In genomic region chr10:102715880-102716279, GRCh38 we compare ENCODE assay signal across 13 cellular contexts. TPM values are rescaled to one million over a fixed set of nuclear protein-coding genes. Genes with fewer than 3 reads are reported as not detected.
DNase-seq lines count a peak whose midpoint lies in the region; ATAC-seq and TF ChIP-seq lines count a peak whose summit lies in the region.
"Had no signal": no experiment of that assay in that cellular context is flagged by ENCODE, and none has a peak within 500 bp of the region (broad histone marks: within the 10 kb centered on the region; RNA-seq: fewer than 3 reads in every experiment).

No MANE protein-coding gene starts in this region.

- intact Hi-C loops in OCI-LY7 (cut with micrococcal nuclease; ENCODE audit: unreplicated experiment) (loop anchor here (2.0 to 10.0 kb wide), 3 partner anchors 27 to 601 kb away; partner anchors contain the start of gene WBP1L), psoas muscle (cut with DNase I) (no loop called here), posterior vena cava (cut with DNase I) (no loop called here)

- H4K20me1 ChIP-seq in OCI-LY7 (ENCODE audit: insufficient read depth, low read length), result peaks cover 4% of the 10 kb centered on the region; the same call in 1 of the 2 replicates

- H3K27me3 ChIP-seq in psoas muscle (ENCODE audit: insufficient read depth in 3 of 3, low read length in 2 of 3), result no peaks in the 10 kb centered on the region
- H3K27me3 ChIP-seq: cardiac muscle cell, neutrophil had no signal

- H3K9me3 ChIP-seq in OCI-LY7 (ENCODE audit: low read length) (no peaks in the 10 kb centered on the region), psoas muscle (no peaks in the 10 kb centered on the region)
- H3K9me3 ChIP-seq: neutrophil had no signal

- H2AFZ ChIP-seq in OCI-LY7 (ENCODE audit: low read length), result no peak overlapping the region

- WGBS in psoas muscle, 3 donors, result 85 to 100% (median 91%) methylated on average over 1 of the region's 1 CpG

- peak overlapping the region; percentile 23 for H3K27ac Mint-ChIP-seq in activated naive CD4-positive, alpha-beta T cell treated with anti-CD3 and anti-CD28 coated beads, Interleukin-2, amount 50 U/mL, for 24 hours
- H3K27ac Mint-ChIP-seq in endothelial cell (ENCODE audit: unreplicated experiment), result no peak overlapping the region
- H3K27ac Mint-ChIP-seq in stimulated activated naive B cell treated with anti-CD40 and anti-IgM and Interleukin-4, amounts not matched to agents 10 μg/mL and 1 μg/mL and 100 μg/mL, for 72 hours, result peak overlapping the region; percentile 63

- no peaks in the 10 kb centered on the region for H3K9me3 Mint-ChIP-seq in activated naive CD4-positive, alpha-beta T cell treated with anti-CD3 and anti-CD28 coated beads, Interleukin-2, amount 50 U/mL, for 24 hours
- H3K9me3 Mint-ChIP-seq in endothelial cell (ENCODE audit: unreplicated experiment), result no peaks in the 10 kb centered on the region
- no peaks in the 10 kb centered on the region for H3K9me3 Mint-ChIP-seq in stimulated activated naive B cell treated with anti-CD40 and anti-IgM and Interleukin-4, amounts not matched to agents 10 μg/mL and 1 μg/mL and 100 μg/mL, for 72 hours

- no peak for DNase-seq in activated naive CD4-positive, alpha-beta T cell (lab: John Stamatoyannopoulos, UW)
- DNase-seq in OCI-LY7 (ENCODE audit: low spot score), result no peak
- DNase-seq in endothelial cell (ENCODE audit: low spot score), result no peak
- no peak for DNase-seq in stimulated activated naive B cell treated with anti-CD40 and anti-IgM and Interleukin-4, amounts not matched to agents 10 μg/mL and 1 μg/mL and 100 μg/mL, for 72 hours
- no peak for DNase-seq in psoas muscle
- DNase-seq in posterior vena cava (ENCODE audit: low spot score), result no peak
- DNase-seq: AML-193, KBM-7, SHP77 treated with DMSO at 0.1 percent for 48 hours had no signal

- TF ChIP-seq CTCF in OCI-LY7 (conservative IDR thresholded peaks at IDR 0.05; ENCODE audit: low read length) (no peak), endothelial cell (IDR thresholded peaks at IDR 0.05; ENCODE audit: unreplicated experiment) (no peak), psoas muscle (IDR thresholded peaks at IDR 0.05) (no peak)

- peak overlapping the region; percentile 76 for H3K4me2 ChIP-seq in OCI-LY7 (ENCODE audit: low read length)

- H3K79me2 ChIP-seq in OCI-LY7 (ENCODE audit: insufficient read depth, low read depth, low read length), result peaks cover 62% of the 10 kb centered on the region

- ATAC-seq in stimulated activated naive B cell treated with anti-CD40 and anti-IgM and Interleukin-4, amounts not matched to agents 10 μg/mL and 1 μg/mL and 100 μg/mL, for 72 hours (replicated peaks), result no peak
- no peak for ATAC-seq in psoas muscle
- no peak for ATAC-seq in GM21526 (IDR thresholded peaks at IDR 0.05; ENCODE audit: low FRiP score, unreplicated experiment)

- H3K9me2 ChIP-seq in OCI-LY7 (ENCODE audit: insufficient read depth, low read length), result no peaks in the 10 kb centered on the region

- H3K4me1 ChIP-seq in OCI-LY7 (ENCODE audit: insufficient read depth, low read length, poor library complexity, severe bottlenecking) (peaks cover 51% of the 10 kb centered on the region), psoas muscle (peaks cover 40% of the 10 kb centered on the region)

- H3K27ac ChIP-seq in OCI-LY7 (ENCODE audit: low read depth, low read length, poor library complexity, severe bottlenecking), result no peak overlapping the region
- H3K27ac ChIP-seq in psoas muscle, result no peak overlapping the region
- H3K27ac ChIP-seq: cardiac muscle cell had no signal

- H3K36me3 Mint-ChIP-seq in activated naive CD4-positive, alpha-beta T cell treated with anti-CD3 and anti-CD28 coated beads, Interleukin-2, amount 50 U/mL, for 24 hours, result peaks cover 7% of the 10 kb centered on the region
- H3K36me3 Mint-ChIP-seq in endothelial cell (ENCODE audit: low read depth, unreplicated experiment), result peaks cover 12% of the 10 kb centered on the region
- H3K36me3 Mint-ChIP-seq in stimulated activated naive B cell treated with anti-CD40 and anti-IgM and Interleukin-4, amounts not matched to agents 10 μg/mL and 1 μg/mL and 100 μg/mL, for 72 hours, result peaks cover 19 to 21% of the 10 kb centered on the region in 2 donors

- H3K4me3 ChIP-seq in OCI-LY7 (ENCODE audit: low read depth, low read length, poor library complexity, severe bottlenecking) (peak overlapping the region; percentile 77), psoas muscle (no peak overlapping the region)

- H3K4me1 Mint-ChIP-seq in activated naive CD4-positive, alpha-beta T cell treated with anti-CD3 and anti-CD28 coated beads, Interleukin-2, amount 50 U/mL, for 24 hours, result peaks cover 57% of the 10 kb centered on the region
- peaks cover 26% of the 10 kb centered on the region for H3K4me1 Mint-ChIP-seq in endothelial cell (ENCODE audit: unreplicated experiment)
- H3K4me1 Mint-ChIP-seq in stimulated activated naive B cell treated with anti-CD40 and anti-IgM and Interleukin-4, amounts not matched to agents 10 μg/mL and 1 μg/mL and 100 μg/mL, for 72 hours, result peaks cover 36 to 79% of the 10 kb centered on the region in 2 donors

- no TSS peak for BruUV-seq in OCI-LY7 (replicated peaks; lab: Mats Ljungman, UMichigan)

- no peaks in the 10 kb centered on the region for H3K27me3 Mint-ChIP-seq in activated naive CD4-positive, alpha-beta T cell treated with anti-CD3 and anti-CD28 coated beads, Interleukin-2, amount 50 U/mL, for 24 hours
- peaks cover 7% of the 10 kb centered on the region for H3K27me3 Mint-ChIP-seq in endothelial cell (ENCODE audit: unreplicated experiment)
- H3K27me3 Mint-ChIP-seq in stimulated activated naive B cell treated with anti-CD40 and anti-IgM and Interleukin-4, amounts not matched to agents 10 μg/mL and 1 μg/mL and 100 μg/mL, for 72 hours, result no peaks in the 10 kb centered on the region

- POLR2A ChIA-PET in OCI-LY7 (lab: Charles Lee), result interaction anchor here (0.6 to 2.3 kb wide), 6 partner anchors 23 to 252 kb away, joined by 3 to 14 read pairs (median 6); partner anchors contain the start of gene WBP1L

- H3K4me3 Mint-ChIP-seq in activated naive CD4-positive, alpha-beta T cell treated with anti-CD3 and anti-CD28 coated beads, Interleukin-2, amount 50 U/mL, for 24 hours, result peak overlapping the region; percentile 67
- peak overlapping the region; percentile 0 for H3K4me3 Mint-ChIP-seq in endothelial cell (ENCODE audit: unreplicated experiment)
- peak overlapping the region; percentile 8 to 70 for H3K4me3 Mint-ChIP-seq in stimulated activated naive B cell treated with anti-CD40 and anti-IgM and Interleukin-4, amounts not matched to agents 10 μg/mL and 1 μg/mL and 100 μg/mL, for 72 hours

- H3K36me3 ChIP-seq in OCI-LY7 (ENCODE audit: insufficient read depth, low read length) (peaks cover 28% of the 10 kb centered on the region; the same call in 1 of the 2 replicates), psoas muscle (ENCODE audit: insufficient read depth in 1 of 2, low read depth in 1 of 2) (peaks cover 0 to 9% of the 10 kb centered on the region in 2 donors)
- H3K36me3 ChIP-seq: cardiac muscle cell, neutrophil had no signal

- CTCF ChIA-PET in OCI-LY7 (lab: Charles Lee; ENCODE audit: unreplicated experiment), result no interaction called here

RNA-seq across cellular contexts. Expression of gene SFXN2, which starts 1.4 kb away (rescaled TPM):
- 26.9 and 38.1 TPM in 2 replicates for total RNA-seq in OCI-LY7 (2014; rRNA removed; shearing (Covaris generic))
- total RNA-seq in OCI-LY7 (2022) (43.0 and 45.1 TPM in 2 replicates), endothelial cell (ENCODE audit: unreplicated experiment) (6.3 TPM), psoas muscle (1 to 10 TPM; 1.2 to 3.2 (median 2.0) TPM), posterior vena cava (1 to 10 TPM; 2.4 to 6.5 TPM)
- 1 to 10 TPM in 2 of 3 donors, under 1 TPM in 1; 0.45 to 1.7 (median 1.5) TPM for polyA plus RNA-seq in psoas muscle

RNA-seq across cellular contexts. Expression of gene ARL3, which starts 1.7 kb away (rescaled TPM):
- 7.3 and 8.1 TPM in 2 replicates for total RNA-seq in OCI-LY7 (2014; rRNA removed; shearing (Covaris generic))
- total RNA-seq in OCI-LY7 (2022), result 11.7 and 12.5 TPM in 2 replicates
- 9.0 TPM for total RNA-seq in endothelial cell (ENCODE audit: unreplicated experiment)
- total RNA-seq in psoas muscle, result 1 to 10 TPM; 2.8 to 5.3 (median 3.3) TPM
- polyA plus RNA-seq in psoas muscle, result 1 to 10 TPM; 3.4 to 6.5 (median 4.9) TPM
- total RNA-seq in posterior vena cava, result 10 to 100 TPM in 1 of 2 donors, 1 to 10 TPM in 1; 9.7 to 11.6 TPM

RNA-seq across cellular contexts. Expression of gene WBP1L, which starts 27.9 kb away (rescaled TPM):
- total RNA-seq in OCI-LY7 (2014; rRNA removed; shearing (Covaris generic)), result 12.5 and 17.6 TPM in 2 replicates
- 22.3 and 24.4 TPM in 2 replicates for total RNA-seq in OCI-LY7 (2022)
- 49.4 TPM for total RNA-seq in endothelial cell (ENCODE audit: unreplicated experiment)
- total RNA-seq in psoas muscle, result 10 to 100 TPM; 47.2 to 77.2 (median 54.5) TPM
- polyA plus RNA-seq in psoas muscle, result 10 to 100 TPM; 26.4 to 56.4 (median 54.1) TPM
- total RNA-seq in posterior vena cava, result 10 to 100 TPM; 61.4 to 62.7 TPM

Comparison
In these comparisons a context has a peak if more than half of its experiments do, and no peak if none do; other contexts are left out.
1. H3K4me3 Mint-ChIP-seq: peak in every context shown above with its lines; median percentile 67 in activated naive CD4-positive, alpha-beta T cell treated with anti-CD3 and anti-CD28 coated beads, Interleukin-2, amount 50 U/mL, for 24 hours; 39 in stimulated activated naive B cell treated with anti-CD40 and anti-IgM and Interleukin-4, amounts not matched to agents 10 μg/mL and 1 μg/mL and 100 μg/mL, for 72 hours; 0 in endothelial cell.